In the genomic region with DNA sequence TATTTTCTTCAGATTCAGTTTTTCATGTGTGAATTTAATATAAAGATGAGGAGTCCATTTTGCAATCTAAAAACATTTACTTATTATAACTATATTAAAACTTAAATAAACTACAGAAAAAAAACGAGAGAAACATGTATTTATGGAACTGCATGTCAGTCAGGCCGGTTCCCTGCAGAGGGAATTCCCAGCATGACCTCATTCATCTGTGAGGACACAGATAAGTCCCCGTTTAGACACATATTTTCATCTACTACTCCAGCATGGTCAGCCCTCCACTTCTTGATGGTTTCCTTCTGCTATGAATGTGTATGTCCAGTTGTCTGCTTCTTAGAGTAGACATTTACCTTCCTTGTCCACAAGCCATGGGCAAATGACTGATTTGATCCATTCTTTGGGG, we compare ENCODE assay signal across 21 cellular contexts.
"Had no signal": no experiment of that assay in that cellular context is flagged by ENCODE, and none has a peak within 500 bp of the region (broad histone marks: within the 10 kb centered on the region; RNA-seq: fewer than 3 reads in every experiment).

No MANE protein-coding gene starts in this region.

- H3K9me3 ChIP-seq: gastroesophageal sphincter, heart left ventricle, left lung, transverse colon had no signal

- ATAC-seq: activated CD8-positive, alpha-beta T cell treated with anti-CD3 and anti-CD28 coated beads, Interleukin-2, amount 10 ng/mL, durations not matched to agents 7 days and 5 days; gastroesophageal sphincter; heart left ventricle; left lung; stimulated activated naive CD8-positive, alpha-beta T cell treated with anti-CD3 and anti-CD28 coated beads, Interleukin-15, Interleukin-2, amounts not matched to agents 100 U/mL and 50 U/mL, for 24 hours had no signal

- H3K36me3 ChIP-seq: gastroesophageal sphincter, heart left ventricle, left lung, transverse colon had no signal

- H3K27me3 ChIP-seq: gastroesophageal sphincter, heart left ventricle, left lung, transverse colon had no signal

- H3K36me3 Mint-ChIP-seq: activated naive CD8-positive, alpha-beta T cell treated with anti-CD3 and anti-CD28 coated beads, Interleukin-2, amount 10 ng/mL, durations not matched to agents 7 days and 5 days; brain had no signal

- H3K4me3 Mint-ChIP-seq: activated CD8-positive, alpha-beta T cell treated with anti-CD3 and anti-CD28 coated beads, Interleukin-2, amount 10 ng/mL, durations not matched to agents 7 days and 5 days; activated naive CD8-positive, alpha-beta T cell treated with anti-CD3 and anti-CD28 coated beads, Interleukin-2, amount 10 ng/mL, durations not matched to agents 7 days and 5 days; activated T-cell treated with anti-CD3 and anti-CD28 coated beads, Interleukin-2, amount 50 U/mL, for 24 hours; brain; central memory CD8-positive, alpha-beta T cell; neural crest cell; T-helper 2 cell treated with Interferon-gamma antibody and Interleukin-4, amounts not matched to agents 5 μg/mL and 100 μg/mL, for 36 hours had no signal

- H3K4me1 Mint-ChIP-seq: activated naive CD8-positive, alpha-beta T cell treated with anti-CD3 and anti-CD28 coated beads, Interleukin-2, amount 10 ng/mL, durations not matched to agents 7 days and 5 days; brain; central memory CD8-positive, alpha-beta T cell; neural crest cell had no signal

- DNase-seq: activated CD4-positive, alpha-beta T cell treated with anti-CD3 and anti-CD28 coated beads for 4 hours; activated CD8-positive, alpha-beta T cell treated with anti-CD3 and anti-CD28 coated beads, Interleukin-2, amount 10 ng/mL, durations not matched to agents 7 days and 5 days; activated naive CD4-positive, alpha-beta T cell treated with Interleukin-2 at 50 U/mL for 16 hours; activated naive CD8-positive, alpha-beta T cell treated with anti-CD3 and anti-CD28 coated beads, Interleukin-2, amount 10 ng/mL, durations not matched to agents 7 days and 5 days; activated T-cell treated with anti-CD3 and anti-CD28 coated beads, Interleukin-2, amount 50 U/mL, for 24 hours; anterior cingulate cortex; cortex of kidney; erythroblast; heart left ventricle; left lung; mammary epithelial cell; stimulated activated CD4-positive, alpha-beta T cell treated with anti-CD3 and anti-CD28 coated beads, Interleukin-2, amount 100 ng/mL, for 24 hours; stimulated activated naive CD8-positive, alpha-beta T cell treated with anti-CD3 and anti-CD28 coated beads, Interleukin-15, Interleukin-2, amounts not matched to agents 100 U/mL and 50 U/mL, for 24 hours; substantia nigra; transverse colon had no signal

- H3K27ac Mint-ChIP-seq: activated CD8-positive, alpha-beta T cell treated with anti-CD3 and anti-CD28 coated beads, Interleukin-2, amount 10 ng/mL, durations not matched to agents 7 days and 5 days; activated naive CD8-positive, alpha-beta T cell treated with anti-CD3 and anti-CD28 coated beads, Interleukin-2, amount 10 ng/mL, durations not matched to agents 7 days and 5 days; activated T-cell treated with anti-CD3 and anti-CD28 coated beads, Interleukin-2, amount 50 U/mL, for 24 hours; activated T-helper 2 cell treated with anti-CD3 and anti-CD28 coated beads, Interferon-gamma antibody, Interleukin-2, Interleukin-4, amounts not matched to agents 10 μg/mL and 5 μg/mL and 100 μg/mL, durations not matched to agents 14 hours and 24 hours and 36 hours; T-helper 2 cell treated with Interferon-gamma antibody and Interleukin-4, amounts not matched to agents 5 μg/mL and 100 μg/mL, for 36 hours had no signal

- H3K9me3 Mint-ChIP-seq: activated naive CD8-positive, alpha-beta T cell treated with anti-CD3 and anti-CD28 coated beads, Interleukin-2, amount 10 ng/mL, durations not matched to agents 7 days and 5 days; activated T-cell treated with anti-CD3 and anti-CD28 coated beads, Interleukin-2, amount 50 U/mL, for 24 hours; activated T-helper 2 cell treated with anti-CD3 and anti-CD28 coated beads, Interferon-gamma antibody, Interleukin-2, Interleukin-4, amounts not matched to agents 10 μg/mL and 5 μg/mL and 100 μg/mL, durations not matched to agents 14 hours and 24 hours and 36 hours; brain; neural crest cell; T-helper 2 cell treated with Interferon-gamma antibody and Interleukin-4, amounts not matched to agents 5 μg/mL and 100 μg/mL, for 36 hours had no signal

- H3K4me3 ChIP-seq: gastroesophageal sphincter, heart left ventricle, left lung, transverse colon had no signal

- H3K27me3 Mint-ChIP-seq: activated T-cell treated with anti-CD3 and anti-CD28 coated beads, Interleukin-2, amount 50 U/mL, for 24 hours; brain; central memory CD8-positive, alpha-beta T cell had no signal

- H3K4me1 ChIP-seq: gastroesophageal sphincter, heart left ventricle, left lung, transverse colon had no signal

- H3K27ac ChIP-seq: gastroesophageal sphincter, heart left ventricle, left lung, transverse colon had no signal
